ENCODE assay signal across 1 cellular context in the genomic region with DNA sequence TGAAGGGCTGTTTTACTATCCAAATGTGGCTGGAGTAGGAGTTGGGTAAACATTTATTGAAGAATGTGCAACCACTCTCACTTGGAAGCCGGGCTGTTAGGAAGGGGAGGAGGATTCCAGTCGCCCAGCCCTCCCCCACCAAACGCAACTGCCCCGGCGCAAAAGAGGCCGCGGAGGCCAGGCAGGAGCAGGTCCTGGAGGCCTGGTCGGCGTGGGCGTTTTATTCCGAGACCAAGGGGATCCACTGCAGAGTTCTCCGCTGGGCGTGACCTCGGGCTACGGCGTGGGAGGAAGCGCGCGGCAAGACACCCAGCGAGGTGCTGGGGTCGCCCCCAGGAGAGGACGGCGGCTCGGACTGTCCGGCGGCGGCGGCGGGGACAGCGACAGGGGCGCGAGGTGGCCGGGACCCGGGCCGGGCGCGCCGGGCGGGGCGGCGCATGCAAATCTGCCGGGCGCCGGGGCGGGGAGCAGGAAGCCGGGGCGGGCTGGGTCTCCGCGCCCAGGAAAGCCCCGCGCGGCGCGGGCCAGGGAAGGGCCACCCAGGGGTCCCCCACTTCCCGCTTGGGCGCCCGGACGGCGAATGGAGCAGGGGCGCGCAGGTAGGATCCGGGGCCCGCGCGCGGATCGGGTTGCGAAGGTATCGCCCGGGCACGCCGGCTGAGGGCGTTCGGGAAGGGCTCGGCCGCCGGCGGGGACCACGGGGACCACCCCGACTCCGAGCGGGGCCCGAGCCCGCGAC.
TF ChIP-seq lines count a peak whose summit lies in the region.

A gene (plus strand): TSS at position 553 of the 739 bp plus-strand sequence. CDS start 26,230 bp downstream, outside the sequence.

TF ChIP-seq in HepG2, 621 proteins besides CTCF, POLR2A, EP300 and RAD21 (continued from another document and continues in another):
- TF ChIP-seq, protein P1, sequence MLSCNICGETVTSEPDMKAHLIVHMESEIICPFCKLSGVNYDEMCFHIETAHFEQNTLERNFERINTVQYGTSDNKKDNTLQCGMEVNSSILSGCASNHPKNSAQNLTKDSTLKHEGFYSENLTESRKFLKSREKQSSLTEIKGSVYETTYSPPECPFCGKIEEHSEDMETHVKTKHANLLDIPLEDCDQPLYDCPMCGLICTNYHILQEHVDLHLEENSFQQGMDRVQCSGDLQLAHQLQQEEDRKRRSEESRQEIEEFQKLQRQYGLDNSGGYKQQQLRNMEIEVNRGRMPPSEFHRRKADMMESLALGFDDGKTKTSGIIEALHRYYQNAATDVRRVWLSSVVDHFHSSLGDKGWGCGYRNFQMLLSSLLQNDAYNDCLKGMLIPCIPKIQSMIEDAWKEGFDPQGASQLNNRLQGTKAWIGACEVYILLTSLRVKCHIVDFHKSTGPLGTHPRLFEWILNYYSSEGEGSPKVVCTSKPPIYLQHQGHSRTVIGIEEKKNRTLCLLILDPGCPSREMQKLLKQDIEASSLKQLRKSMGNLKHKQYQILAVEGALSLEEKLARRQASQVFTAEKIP (CRISPR knock-in tag; IDR thresholded peaks at IDR 0.05; ENCODE audit: borderline replicate concordance): no peak
- TF ChIP-seq NAIF1 (CRISPR knock-in tag; IDR thresholded peaks at IDR 0.05; ENCODE audit: borderline replicate concordance): no peak
- 0 out of 2 replicates have a peak, but pooled peaks have one; percentile 47 for TF ChIP-seq STAT5B (CRISPR knock-in tag; IDR thresholded peaks at IDR 0.05)
- no peak; the same call in 1 of the 2 replicates for TF ChIP-seq TBP (CRISPR knock-in tag; IDR thresholded peaks at IDR 0.05)
- TF ChIP-seq, protein P2, sequence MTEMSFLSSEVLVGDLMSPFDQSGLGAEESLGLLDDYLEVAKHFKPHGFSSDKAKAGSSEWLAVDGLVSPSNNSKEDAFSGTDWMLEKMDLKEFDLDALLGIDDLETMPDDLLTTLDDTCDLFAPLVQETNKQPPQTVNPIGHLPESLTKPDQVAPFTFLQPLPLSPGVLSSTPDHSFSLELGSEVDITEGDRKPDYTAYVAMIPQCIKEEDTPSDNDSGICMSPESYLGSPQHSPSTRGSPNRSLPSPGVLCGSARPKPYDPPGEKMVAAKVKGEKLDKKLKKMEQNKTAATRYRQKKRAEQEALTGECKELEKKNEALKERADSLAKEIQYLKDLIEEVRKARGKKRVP (CRISPR knock-in tag; IDR thresholded peaks at IDR 0.05): peak in 1 of 2 experiments; percentile 40; a peak in 1 of 4 replicates
- no peak; the same call in 1 of the 2 replicates for TF ChIP-seq GATAD1 (CRISPR knock-in tag; IDR thresholded peaks at IDR 0.05)
- TF ChIP-seq, protein P3, sequence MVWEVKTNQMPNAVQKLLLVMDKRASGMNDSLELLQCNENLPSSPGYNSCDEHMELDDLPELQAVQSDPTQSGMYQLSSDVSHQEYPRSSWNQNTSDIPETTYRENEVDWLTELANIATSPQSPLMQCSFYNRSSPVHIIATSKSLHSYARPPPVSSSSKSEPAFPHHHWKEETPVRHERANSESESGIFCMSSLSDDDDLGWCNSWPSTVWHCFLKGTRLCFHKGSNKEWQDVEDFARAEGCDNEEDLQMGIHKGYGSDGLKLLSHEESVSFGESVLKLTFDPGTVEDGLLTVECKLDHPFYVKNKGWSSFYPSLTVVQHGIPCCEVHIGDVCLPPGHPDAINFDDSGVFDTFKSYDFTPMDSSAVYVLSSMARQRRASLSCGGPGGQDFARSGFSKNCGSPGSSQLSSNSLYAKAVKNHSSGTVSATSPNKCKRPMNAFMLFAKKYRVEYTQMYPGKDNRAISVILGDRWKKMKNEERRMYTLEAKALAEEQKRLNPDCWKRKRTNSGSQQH (CRISPR knock-in tag; IDR thresholded peaks at IDR 0.05; ENCODE audit: low read depth): no peak
- TF ChIP-seq ZNF24 (IDR thresholded peaks at IDR 0.05): no peak
- TF ChIP-seq, protein P4, sequence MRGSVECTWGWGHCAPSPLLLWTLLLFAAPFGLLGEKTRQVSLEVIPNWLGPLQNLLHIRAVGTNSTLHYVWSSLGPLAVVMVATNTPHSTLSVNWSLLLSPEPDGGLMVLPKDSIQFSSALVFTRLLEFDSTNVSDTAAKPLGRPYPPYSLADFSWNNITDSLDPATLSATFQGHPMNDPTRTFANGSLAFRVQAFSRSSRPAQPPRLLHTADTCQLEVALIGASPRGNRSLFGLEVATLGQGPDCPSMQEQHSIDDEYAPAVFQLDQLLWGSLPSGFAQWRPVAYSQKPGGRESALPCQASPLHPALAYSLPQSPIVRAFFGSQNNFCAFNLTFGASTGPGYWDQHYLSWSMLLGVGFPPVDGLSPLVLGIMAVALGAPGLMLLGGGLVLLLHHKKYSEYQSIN (CRISPR knock-in tag; IDR thresholded peaks at IDR 0.05; ENCODE audit: borderline replicate concordance): no peak
- TF ChIP-seq FIP1L1 (IDR thresholded peaks at IDR 0.05; ENCODE audit: borderline replicate concordance, insufficient read depth, low read depth, low read length): no peak
- no peak; the same call in 1 of the 2 replicates for TF ChIP-seq MEIS2 (CRISPR knock-in tag; IDR thresholded peaks at IDR 0.05)
- no peak for TF ChIP-seq ZNF264 (CRISPR knock-in tag; IDR thresholded peaks at IDR 0.05)
- TF ChIP-seq ZNF138 (CRISPR knock-in tag; IDR thresholded peaks at IDR 0.05; ENCODE audit: low read depth): no peak
- TF ChIP-seq PHF20 (CRISPR knock-in tag; IDR thresholded peaks at IDR 0.05): no peak
- TF ChIP-seq MIER2 (CRISPR knock-in tag; IDR thresholded peaks at IDR 0.05): no peak
- no peak for TF ChIP-seq ZFP36L2 (CRISPR knock-in tag; IDR thresholded peaks at IDR 0.05)
- peak; percentile 50; the same call in 1 of the 2 replicates for TF ChIP-seq ZNF263 (CRISPR knock-in tag; IDR thresholded peaks at IDR 0.05)
- TF ChIP-seq, protein P5, sequence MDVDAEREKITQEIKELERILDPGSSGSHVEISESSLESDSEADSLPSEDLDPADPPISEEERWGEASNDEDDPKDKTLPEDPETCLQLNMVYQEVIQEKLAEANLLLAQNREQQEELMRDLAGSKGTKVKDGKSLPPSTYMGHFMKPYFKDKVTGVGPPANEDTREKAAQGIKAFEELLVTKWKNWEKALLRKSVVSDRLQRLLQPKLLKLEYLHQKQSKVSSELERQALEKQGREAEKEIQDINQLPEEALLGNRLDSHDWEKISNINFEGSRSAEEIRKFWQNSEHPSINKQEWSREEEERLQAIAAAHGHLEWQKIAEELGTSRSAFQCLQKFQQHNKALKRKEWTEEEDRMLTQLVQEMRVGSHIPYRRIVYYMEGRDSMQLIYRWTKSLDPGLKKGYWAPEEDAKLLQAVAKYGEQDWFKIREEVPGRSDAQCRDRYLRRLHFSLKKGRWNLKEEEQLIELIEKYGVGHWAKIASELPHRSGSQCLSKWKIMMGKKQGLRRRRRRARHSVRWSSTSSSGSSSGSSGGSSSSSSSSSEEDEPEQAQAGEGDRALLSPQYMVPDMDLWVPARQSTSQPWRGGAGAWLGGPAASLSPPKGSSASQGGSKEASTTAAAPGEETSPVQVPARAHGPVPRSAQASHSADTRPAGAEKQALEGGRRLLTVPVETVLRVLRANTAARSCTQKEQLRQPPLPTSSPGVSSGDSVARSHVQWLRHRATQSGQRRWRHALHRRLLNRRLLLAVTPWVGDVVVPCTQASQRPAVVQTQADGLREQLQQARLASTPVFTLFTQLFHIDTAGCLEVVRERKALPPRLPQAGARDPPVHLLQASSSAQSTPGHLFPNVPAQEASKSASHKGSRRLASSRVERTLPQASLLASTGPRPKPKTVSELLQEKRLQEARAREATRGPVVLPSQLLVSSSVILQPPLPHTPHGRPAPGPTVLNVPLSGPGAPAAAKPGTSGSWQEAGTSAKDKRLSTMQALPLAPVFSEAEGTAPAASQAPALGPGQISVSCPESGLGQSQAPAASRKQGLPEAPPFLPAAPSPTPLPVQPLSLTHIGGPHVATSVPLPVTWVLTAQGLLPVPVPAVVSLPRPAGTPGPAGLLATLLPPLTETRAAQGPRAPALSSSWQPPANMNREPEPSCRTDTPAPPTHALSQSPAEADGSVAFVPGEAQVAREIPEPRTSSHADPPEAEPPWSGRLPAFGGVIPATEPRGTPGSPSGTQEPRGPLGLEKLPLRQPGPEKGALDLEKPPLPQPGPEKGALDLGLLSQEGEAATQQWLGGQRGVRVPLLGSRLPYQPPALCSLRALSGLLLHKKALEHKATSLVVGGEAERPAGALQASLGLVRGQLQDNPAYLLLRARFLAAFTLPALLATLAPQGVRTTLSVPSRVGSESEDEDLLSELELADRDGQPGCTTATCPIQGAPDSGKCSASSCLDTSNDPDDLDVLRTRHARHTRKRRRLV (CRISPR knock-in tag; IDR thresholded peaks at IDR 0.05): peak; percentile 81
- TF ChIP-seq GZF1 (CRISPR knock-in tag; IDR thresholded peaks at IDR 0.05): 0 out of 2 replicates have a peak, but pooled peaks have one; percentile 61
- TF ChIP-seq SOX13 (IDR thresholded peaks at IDR 0.05): 0 out of 2 replicates have a peak, but pooled peaks have one; percentile 47
- TF ChIP-seq SOX13 (CRISPR knock-in tag; conservative IDR thresholded peaks at IDR 0.05 in 1 of 2, IDR thresholded peaks at IDR 0.05 in 1 of 2): peak in 1 of 2 experiments; percentile 69; a peak in 2 of 4 replicates
- no peak for TF ChIP-seq JARID2 (CRISPR knock-in tag; IDR thresholded peaks at IDR 0.05; ENCODE audit: insufficient replicate concordance)
- no peak for TF ChIP-seq JUN (CRISPR knock-in tag; IDR thresholded peaks at IDR 0.05)
- peak; percentile 69; the same call in 1 of the 2 replicates for TF ChIP-seq ETV5 (CRISPR knock-in tag; IDR thresholded peaks at IDR 0.05; ENCODE audit: borderline replicate concordance)
- no peak for TF ChIP-seq ZNF660 (CRISPR knock-in tag; IDR thresholded peaks at IDR 0.05; ENCODE audit: borderline replicate concordance, low read depth)
- TF ChIP-seq NFATC3 (CRISPR knock-in tag; IDR thresholded peaks at IDR 0.05): 0 out of 2 replicates have a peak, but pooled peaks have one; percentile 73
- TF ChIP-seq HNRNPLL (IDR thresholded peaks at IDR 0.05; ENCODE audit: low read depth, low read length, poor library complexity, severe bottlenecking): peak; percentile 78
- peak; percentile 72 for TF ChIP-seq ASH2L (IDR thresholded peaks at IDR 0.05; ENCODE audit: insufficient read length, low read depth, low read length)
- TF ChIP-seq FOSL1 (CRISPR knock-in tag; IDR thresholded peaks at IDR 0.05; ENCODE audit: borderline replicate concordance): no peak
- TF ChIP-seq, protein P6, sequence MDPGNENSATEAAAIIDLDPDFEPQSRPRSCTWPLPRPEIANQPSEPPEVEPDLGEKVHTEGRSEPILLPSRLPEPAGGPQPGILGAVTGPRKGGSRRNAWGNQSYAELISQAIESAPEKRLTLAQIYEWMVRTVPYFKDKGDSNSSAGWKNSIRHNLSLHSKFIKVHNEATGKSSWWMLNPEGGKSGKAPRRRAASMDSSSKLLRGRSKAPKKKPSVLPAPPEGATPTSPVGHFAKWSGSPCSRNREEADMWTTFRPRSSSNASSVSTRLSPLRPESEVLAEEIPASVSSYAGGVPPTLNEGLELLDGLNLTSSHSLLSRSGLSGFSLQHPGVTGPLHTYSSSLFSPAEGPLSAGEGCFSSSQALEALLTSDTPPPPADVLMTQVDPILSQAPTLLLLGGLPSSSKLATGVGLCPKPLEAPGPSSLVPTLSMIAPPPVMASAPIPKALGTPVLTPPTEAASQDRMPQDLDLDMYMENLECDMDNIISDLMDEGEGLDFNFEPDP (CRISPR knock-in tag; conservative IDR thresholded peaks at IDR 0.05): no peak
- TF ChIP-seq PLRG1 (conservative IDR thresholded peaks at IDR 0.05): no peak
- no peak; the same call in 1 of the 2 replicates for TF ChIP-seq ZNF510 (CRISPR knock-in tag; IDR thresholded peaks at IDR 0.05; ENCODE audit: low read depth)
- peak; percentile 87 for TF ChIP-seq TEAD3 (CRISPR knock-in tag; optimal IDR thresholded peaks at IDR 0.05; ENCODE audit: borderline replicate concordance)
- TF ChIP-seq, protein P7, sequence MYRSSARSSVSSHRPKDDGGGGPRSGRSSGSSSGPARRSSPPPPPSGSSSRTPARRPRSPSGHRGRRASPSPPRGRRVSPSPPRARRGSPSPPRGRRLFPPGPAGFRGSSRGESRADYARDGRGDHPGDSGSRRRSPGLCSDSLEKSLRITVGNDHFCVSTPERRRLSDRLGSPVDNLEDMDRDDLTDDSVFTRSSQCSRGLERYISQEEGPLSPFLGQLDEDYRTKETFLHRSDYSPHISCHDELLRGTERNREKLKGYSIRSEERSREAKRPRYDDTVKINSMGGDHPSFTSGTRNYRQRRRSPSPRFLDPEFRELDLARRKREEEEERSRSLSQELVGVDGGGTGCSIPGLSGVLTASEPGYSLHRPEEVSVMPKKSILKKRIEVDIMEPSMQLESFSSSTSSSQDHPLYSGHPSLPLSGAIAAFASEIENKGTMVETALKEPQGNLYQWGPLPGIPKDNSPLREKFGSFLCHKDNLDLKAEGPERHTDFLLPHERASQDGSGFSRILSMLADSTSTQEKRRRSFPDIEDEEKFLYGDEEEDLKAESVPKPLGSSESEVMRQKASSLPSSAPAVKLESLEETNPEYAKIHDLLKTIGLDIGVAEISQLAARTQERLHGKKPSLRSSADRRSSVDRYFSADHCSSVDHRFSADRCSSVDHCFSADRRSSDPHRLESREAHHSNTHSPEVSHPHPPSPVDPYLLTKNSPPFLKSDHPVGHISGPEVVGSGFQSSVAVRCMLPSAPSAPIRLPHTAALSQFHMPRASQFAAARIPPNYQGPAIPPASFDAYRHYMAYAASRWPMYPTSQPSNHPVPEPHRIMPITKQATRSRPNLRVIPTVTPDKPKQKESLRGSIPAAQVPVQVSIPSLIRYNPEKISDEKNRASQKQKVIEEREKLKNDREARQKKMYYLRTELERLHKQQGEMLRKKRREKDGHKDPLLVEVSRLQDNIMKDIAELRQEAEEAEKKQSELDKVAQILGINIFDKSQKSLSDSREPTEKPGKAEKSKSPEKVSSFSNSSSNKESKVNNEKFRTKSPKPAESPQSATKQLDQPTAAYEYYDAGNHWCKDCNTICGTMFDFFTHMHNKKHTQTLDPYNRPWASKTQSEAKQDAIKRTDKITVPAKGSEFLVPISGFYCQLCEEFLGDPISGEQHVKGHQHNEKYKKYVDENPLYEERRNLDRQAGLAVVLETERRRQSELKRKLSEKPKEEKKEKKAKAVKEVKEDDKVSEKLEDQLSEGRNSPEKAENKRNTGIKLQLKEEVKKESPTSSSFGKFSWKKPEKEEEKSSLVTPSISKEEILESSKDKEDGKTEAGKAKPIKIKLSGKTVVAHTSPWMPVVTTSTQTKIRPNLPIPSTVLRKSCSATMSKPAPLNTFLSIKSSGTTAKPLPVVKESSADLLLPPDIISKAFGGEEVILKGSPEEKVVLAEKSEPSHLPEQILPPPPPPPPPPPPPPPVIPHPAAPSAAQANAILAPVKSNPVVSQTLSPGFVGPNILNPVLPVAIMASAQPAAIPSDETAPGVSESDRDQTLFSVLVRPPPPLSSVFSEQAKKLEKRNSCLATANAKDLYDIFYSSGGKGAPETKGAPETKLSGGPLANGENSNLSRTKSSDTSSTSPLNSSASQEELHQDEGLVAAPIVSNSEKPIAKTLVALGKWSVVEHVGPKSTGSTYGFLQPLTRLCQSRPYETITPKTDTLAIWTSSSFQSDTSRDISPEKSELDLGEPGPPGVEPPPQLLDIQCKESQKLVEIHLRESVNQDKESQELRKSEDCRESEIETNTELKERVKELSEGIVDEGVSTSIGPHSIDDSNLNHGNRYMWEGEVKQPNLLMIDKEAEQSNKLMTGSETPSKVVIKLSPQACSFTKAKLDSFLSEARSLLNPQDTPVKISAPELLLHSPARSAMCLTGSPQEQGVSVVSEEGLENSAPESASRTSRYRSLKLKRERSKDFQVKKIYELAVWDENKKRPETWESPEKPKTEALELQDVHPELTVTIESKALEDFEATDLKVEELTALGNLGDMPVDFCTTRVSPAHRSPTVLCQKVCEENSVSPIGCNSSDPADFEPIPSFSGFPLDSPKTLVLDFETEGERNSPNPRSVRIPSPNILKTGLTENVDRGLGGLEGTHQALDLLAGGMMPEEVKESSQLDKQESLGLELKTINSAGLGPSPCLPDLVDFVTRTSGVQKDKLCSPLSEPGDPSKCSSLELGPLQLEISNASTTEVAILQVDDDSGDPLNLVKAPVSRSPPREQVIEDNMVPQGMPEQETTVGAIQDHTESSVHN (CRISPR knock-in tag; IDR thresholded peaks at IDR 0.05): no peak
- peak; percentile 84; the same call in 1 of the 2 replicates for TF ChIP-seq TARDBP (CRISPR knock-in tag; IDR thresholded peaks at IDR 0.05)
- no peak for TF ChIP-seq ZFP62 (CRISPR knock-in tag; IDR thresholded peaks at IDR 0.05)
- no peak for TF ChIP-seq ZNF383 (CRISPR knock-in tag; IDR thresholded peaks at IDR 0.05; ENCODE audit: borderline replicate concordance)
